Comparison of ENCODE assay signal across 14 cellular contexts in the genomic region with DNA sequence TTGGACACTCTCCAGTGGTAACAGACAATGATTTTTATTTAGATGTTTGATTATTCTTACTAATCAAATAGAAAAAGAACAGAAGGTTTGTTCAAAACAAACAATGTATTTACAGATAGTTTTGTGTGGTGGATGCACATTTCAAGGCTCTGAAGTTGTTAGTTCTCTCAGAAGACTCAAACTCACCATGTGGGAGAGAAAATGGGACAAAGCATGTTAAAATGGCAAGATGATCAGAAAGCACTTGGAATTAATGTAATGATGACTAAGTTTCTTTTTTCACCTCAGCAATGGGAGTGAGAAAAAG.
DNase-seq lines count a peak whose midpoint lies in the region; ATAC-seq and TF ChIP-seq lines count a peak whose summit lies in the region.
"Had no signal": no experiment of that assay in that cellular context is flagged by ENCODE, and none has a peak within 500 bp of the region (broad histone marks: within the 10 kb centered on the region; RNA-seq: fewer than 3 reads in every experiment).

No MANE protein-coding gene starts in this region.

- intact Hi-C loops in CD4-positive, alpha-beta T cell (cut with DNase I, micrococcal nuclease), result loop anchor here in 1 of 2 experiments (10.0 kb wide), 1 partner anchor 81 kb away; no protein-coding TSS in a partner anchor
- intact Hi-C loops in psoas muscle (cut with DNase I), result no loop called here

- CTCF ChIA-PET in CD4-positive, alpha-beta T cell (lab: Charles Lee), result no interaction called here

- H3K27ac Mint-ChIP-seq in CD4-positive, alpha-beta T cell, result peak overlapping the region; percentile 64
- no peak overlapping the region for H3K27ac Mint-ChIP-seq in stimulated activated memory B cell treated with anti-CD40 and anti-IgM and Interleukin-4, amounts not matched to agents 10 μg/mL and 1 μg/mL and 100 μg/mL, for 72 hours
- H3K27ac Mint-ChIP-seq: activated naive CD4-positive, alpha-beta T cell treated with anti-CD3 and anti-CD28 coated beads for 36 hours had no signal

- POLR2A ChIA-PET in CD4-positive, alpha-beta T cell (lab: Charles Lee), result interaction anchor here (1.1 kb wide), 1 partner anchor 83 kb away, joined by 3 read pairs; no protein-coding TSS in a partner anchor

- DNase-seq in CD4-positive, alpha-beta T cell, result no peak
- DNase-seq in WERI-Rb-1 (no peak), psoas muscle (no peak), NOMO-1 treated with DMSO at 0.1 percent for 48 hours (lab: John Stamatoyannopoulos, UW; ENCODE audit: unreplicated experiment) (no peak), NCI-H2196 (lab: John Stamatoyannopoulos, UW; ENCODE audit: unreplicated experiment) (no peak)
- DNase-seq in stimulated activated CD4-positive, alpha-beta T cell treated with anti-CD3 and anti-CD28 coated beads, Interleukin-1b, Interleukin-23, amount 100 ng/mL, for 48 hours, result no peak
- DNase-seq: activated CD8-positive, alpha-beta memory T cell treated with anti-CD3 and anti-CD28 coated beads, Interleukin-2, amount 50 U/mL, for 4 hours; activated naive CD4-positive, alpha-beta T cell treated with anti-CD3 and anti-CD28 coated beads for 36 hours; islet precursor cell; PC-9; stimulated activated naive CD8-positive, alpha-beta T cell treated with anti-CD3 and anti-CD28 coated beads, Interleukin-15, Interleukin-2, amounts not matched to agents 100 U/mL and 50 U/mL, for 24 hours had no signal

- no peaks in the 10 kb centered on the region for H3K9me3 ChIP-seq in CD4-positive, alpha-beta T cell (ENCODE audit: control insufficient read depth, low read length)
- no peaks in the 10 kb centered on the region for H3K9me3 ChIP-seq in WERI-Rb-1 (ENCODE audit: severe bottlenecking)
- no peaks in the 10 kb centered on the region for H3K9me3 ChIP-seq in psoas muscle

- no peak overlapping the region for H3K27ac ChIP-seq in CD4-positive, alpha-beta T cell (ENCODE audit: low read depth, low read length)
- H3K27ac ChIP-seq in WERI-Rb-1 (peak overlapping the region; percentile 69), layer of hippocampus (ENCODE audit: low read depth, low read length) (peak overlapping the region; percentile 63), psoas muscle (peak overlapping the region; percentile 63)
- H3K27ac ChIP-seq: PC-9 had no signal

- no peaks in the 10 kb centered on the region for H3K9me3 Mint-ChIP-seq in CD4-positive, alpha-beta T cell
- H3K9me3 Mint-ChIP-seq in stimulated activated memory B cell treated with anti-CD40 and anti-IgM and Interleukin-4, amounts not matched to agents 10 μg/mL and 1 μg/mL and 100 μg/mL, for 72 hours, result no peaks in the 10 kb centered on the region
- H3K9me3 Mint-ChIP-seq: activated naive CD4-positive, alpha-beta T cell treated with anti-CD3 and anti-CD28 coated beads for 36 hours had no signal

- no peaks in the 10 kb centered on the region for H3K36me3 Mint-ChIP-seq in CD4-positive, alpha-beta T cell (ENCODE audit: low read depth)
- H3K36me3 Mint-ChIP-seq in stimulated activated memory B cell treated with anti-CD40 and anti-IgM and Interleukin-4, amounts not matched to agents 10 μg/mL and 1 μg/mL and 100 μg/mL, for 72 hours, result no peaks in the 10 kb centered on the region

- H3K27me3 ChIP-seq in CD4-positive, alpha-beta T cell (ENCODE audit: control insufficient read depth, insufficient read depth, low read length), result no peaks in the 10 kb centered on the region
- H3K27me3 ChIP-seq in WERI-Rb-1 (ENCODE audit: insufficient read depth, low read depth, severe bottlenecking) (no peaks in the 10 kb centered on the region), layer of hippocampus (ENCODE audit: control insufficient read depth, insufficient read depth, low read length) (no peaks in the 10 kb centered on the region), psoas muscle (ENCODE audit: insufficient read depth in 3 of 3, low read length in 2 of 3) (no peaks in the 10 kb centered on the region)

- TF ChIP-seq CTCF in CD4-positive, alpha-beta T cell (IDR thresholded peaks at IDR 0.05), result no peak
- TF ChIP-seq CTCF in WERI-Rb-1 (IDR thresholded peaks at IDR 0.05; ENCODE audit: low read depth, low read length) (no peak), psoas muscle (IDR thresholded peaks at IDR 0.05) (no peak)

- no peak overlapping the region for H3K4me3 Mint-ChIP-seq in CD4-positive, alpha-beta T cell
- H3K4me3 Mint-ChIP-seq in stimulated activated memory B cell treated with anti-CD40 and anti-IgM and Interleukin-4, amounts not matched to agents 10 μg/mL and 1 μg/mL and 100 μg/mL, for 72 hours, result no peak overlapping the region
- H3K4me3 Mint-ChIP-seq: activated naive CD4-positive, alpha-beta T cell treated with anti-CD3 and anti-CD28 coated beads for 36 hours had no signal

- H3K4me1 ChIP-seq in psoas muscle, result peaks cover 28% of the 10 kb centered on the region

- H3K4me3 ChIP-seq in WERI-Rb-1 (ENCODE audit: low read depth, low read length), result no peak overlapping the region
- no peak overlapping the region for H3K4me3 ChIP-seq in psoas muscle
- H3K4me3 ChIP-seq: PC-9 had no signal

- H3K4me1 Mint-ChIP-seq in CD4-positive, alpha-beta T cell (ENCODE audit: low read depth), result peaks cover 52% of the 10 kb centered on the region
- H3K4me1 Mint-ChIP-seq in stimulated activated memory B cell treated with anti-CD40 and anti-IgM and Interleukin-4, amounts not matched to agents 10 μg/mL and 1 μg/mL and 100 μg/mL, for 72 hours, result no peaks in the 10 kb centered on the region

- ATAC-seq in CD4-positive, alpha-beta T cell (ENCODE audit: poor library complexity), result no peak
- no peak for ATAC-seq in psoas muscle
- no peak for ATAC-seq in stimulated activated memory B cell treated with anti-CD40 and anti-IgM and Interleukin-4, amounts not matched to agents 10 μg/mL and 1 μg/mL and 100 μg/mL, for 72 hours
- ATAC-seq: activated CD4-positive, CD25-positive, alpha-beta regulatory T cell treated with anti-CD3 and anti-CD28 coated beads, Interleukin-2, amount 50 U/mL, for 24 hours; stimulated activated naive CD8-positive, alpha-beta T cell treated with anti-CD3 and anti-CD28 coated beads, Interleukin-15, Interleukin-2, amounts not matched to agents 100 U/mL and 50 U/mL, for 24 hours had no signal

- no peaks in the 10 kb centered on the region for H3K36me3 ChIP-seq in WERI-Rb-1
- no peaks in the 10 kb centered on the region for H3K36me3 ChIP-seq in psoas muscle (ENCODE audit: insufficient read depth in 1 of 2, low read depth in 1 of 2)

- H3K27me3 Mint-ChIP-seq in CD4-positive, alpha-beta T cell, result no peaks in the 10 kb centered on the region
- H3K27me3 Mint-ChIP-seq in stimulated activated memory B cell treated with anti-CD40 and anti-IgM and Interleukin-4, amounts not matched to agents 10 μg/mL and 1 μg/mL and 100 μg/mL, for 72 hours, result peaks cover 29% of the 10 kb centered on the region
